ENCODE assay signal across 17 cellular contexts in the genomic region with DNA sequence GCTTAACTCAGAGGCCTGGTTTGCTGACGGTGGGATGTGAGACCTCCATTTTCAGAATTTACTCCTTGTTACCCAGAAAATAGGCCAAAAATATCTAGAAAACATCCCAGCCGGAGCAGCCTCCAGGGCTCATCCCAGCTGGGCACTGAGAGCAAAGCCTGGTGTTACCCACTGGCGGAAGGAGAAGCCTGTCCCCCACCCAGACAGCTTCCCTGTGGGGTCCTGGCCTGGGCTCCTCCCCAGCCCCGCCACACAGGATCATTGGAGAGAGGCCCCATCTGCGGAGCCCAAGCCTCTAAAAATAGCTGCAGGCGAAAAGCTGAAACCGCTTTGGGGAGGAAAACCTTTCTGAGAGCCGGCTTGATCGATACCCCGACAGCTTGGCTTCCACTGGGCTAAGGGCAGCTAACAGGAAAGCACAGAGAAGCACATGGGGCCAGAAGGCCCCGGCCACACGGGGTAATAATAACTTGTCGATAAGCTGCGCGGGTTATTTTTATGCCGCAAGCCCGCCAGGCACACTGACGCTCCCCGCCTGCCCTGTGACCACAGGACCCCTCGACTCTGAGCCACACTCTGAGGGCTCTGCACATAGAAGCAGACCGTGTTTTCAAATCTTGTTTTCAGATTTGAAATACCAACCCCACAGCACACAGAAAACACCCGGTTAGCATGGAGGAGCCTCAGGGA.
"Had no signal": no experiment of that assay in that cellular context is flagged by ENCODE, and none has a peak within 500 bp of the region (broad histone marks: within the 10 kb centered on the region; RNA-seq: fewer than 3 reads in every experiment).

No MANE protein-coding gene starts in this region.

- H3K27ac Mint-ChIP-seq: activated CD4-positive, alpha-beta T cell treated with anti-CD3 and anti-CD28 coated beads, Interleukin-2, amount 10 ng/mL, durations not matched to agents 7 days and 5 days; activated CD8-positive, alpha-beta T cell treated with anti-CD3 and anti-CD28 coated beads for 36 hours; activated naive CD8-positive, alpha-beta T cell treated with anti-CD3 and anti-CD28 coated beads for 36 hours; memory B cell; nephron; type B pancreatic cell had no signal

- H3K4me1 ChIP-seq: breast epithelium, colonic mucosa, heart right ventricle, testis had no signal

- H3K36me3 Mint-ChIP-seq: activated naive CD8-positive, alpha-beta T cell treated with anti-CD3 and anti-CD28 coated beads for 36 hours; type B pancreatic cell had no signal

- H3K9me3 ChIP-seq: breast epithelium, colonic mucosa, SK-N-SH, testis had no signal

- ATAC-seq: activated CD8-positive, alpha-beta T cell treated with anti-CD3 and anti-CD28 coated beads for 36 hours had no signal

- H3K4me3 Mint-ChIP-seq: activated CD4-positive, alpha-beta T cell treated with anti-CD3 and anti-CD28 coated beads, Interleukin-2, amount 10 ng/mL, durations not matched to agents 7 days and 5 days; activated CD8-positive, alpha-beta T cell treated with anti-CD3 and anti-CD28 coated beads for 36 hours; activated naive CD8-positive, alpha-beta T cell treated with anti-CD3 and anti-CD28 coated beads for 36 hours; memory B cell; nephron; type B pancreatic cell had no signal

- H3K4me1 Mint-ChIP-seq: memory B cell had no signal

- H3K9ac ChIP-seq: SK-N-SH had no signal

- H3K36me3 ChIP-seq: breast epithelium, colonic mucosa had no signal

- H3K4me3 ChIP-seq: breast epithelium, colonic mucosa, heart right ventricle, testis had no signal

- H3K27me3 ChIP-seq: breast epithelium, colonic mucosa, heart right ventricle, testis had no signal

- H3K27ac ChIP-seq: breast epithelium, colonic mucosa, heart right ventricle, testis, VCaP had no signal

- H3K9me3 Mint-ChIP-seq: activated CD4-positive, alpha-beta T cell treated with anti-CD3 and anti-CD28 coated beads, Interleukin-2, amount 10 ng/mL, durations not matched to agents 7 days and 5 days; memory B cell; nephron; type B pancreatic cell had no signal

- DNase-seq: activated CD4-positive, alpha-beta T cell treated with anti-CD3 and anti-CD28 coated beads, Interleukin-2, amount 10 ng/mL, durations not matched to agents 7 days and 5 days; activated CD4-positive, CD25-positive, alpha-beta regulatory T cell treated with anti-CD3 and anti-CD28 coated beads, Interleukin-2, amount 50 U/mL, for 72 hours; activated CD8-positive, alpha-beta T cell treated with anti-CD3 and anti-CD28 coated beads for 36 hours; activated naive CD4-positive, alpha-beta T cell treated with Interleukin-2 at 50 U/mL for 16 hours; activated naive CD8-positive, alpha-beta T cell treated with anti-CD3 and anti-CD28 coated beads for 36 hours; activated T-cell treated with anti-CD3 and anti-CD28 coated beads, Interleukin-2, amount 50 U/mL, for 1 hour; colonic mucosa; heart right ventricle; SK-N-SH; stimulated activated CD4-positive, alpha-beta T cell treated with anti-CD3 and anti-CD28 coated beads, Interleukin-4, amount 100 ng/mL, for 1 hour; stimulated activated naive CD4-positive, alpha-beta T cell; testis had no signal
